ENCODE assay signal across 9 cellular contexts in genomic region chrX:54182194-54182863, GRCh38. TPM values are rescaled to one million over a fixed set of nuclear protein-coding genes. Genes with fewer than 3 reads are reported as not detected.
DNase-seq lines count a peak whose midpoint lies in the region; ATAC-seq, FAIRE-seq and TF ChIP-seq lines count a peak whose summit lies in the region.
"Had no signal": no experiment of that assay in that cellular context is flagged by ENCODE, and none has a peak within 500 bp of the region (broad histone marks: within the 10 kb centered on the region; RNA-seq: fewer than 3 reads in every experiment).

No MANE protein-coding gene starts in this region.

- peak; percentile 13 for DNase-seq in DMS153 treated with DMSO at 0.1 percent for 48 hours (lab: John Stamatoyannopoulos, UW; ENCODE audit: unreplicated experiment)
- no peak for DNase-seq in DMS153 (lab: John Stamatoyannopoulos, UW)
- peak; percentile 22 for DNase-seq in NCI-H1694 (lab: John Stamatoyannopoulos, UW)
- DNase-seq in bronchial epithelial cell (ENCODE audit: low read depth): no peak
- DNase-seq in kidney: peak; percentile 88
- DNase-seq in stimulated activated CD4-positive, alpha-beta T cell treated with anti-CD3 and anti-CD28 coated beads, Interleukin-15, amount 100 ng/mL, for 48 hours (ENCODE audit: low read depth in 2 of 2): peak; percentile 38 to 48

- peaks cover 0 to 5% of the 10 kb centered on the region in 2 donors for H3K4me1 ChIP-seq in kidney (ENCODE audit: control insufficient read depth in 1 of 2, insufficient read depth in 1 of 2, low read depth in 1 of 2, low read length in 2 of 2)

- H3K4me3 ChIP-seq in WI38 (ENCODE audit: low read depth, low read length) (peak overlapping the region; percentile 66), bronchial epithelial cell (ENCODE audit: low read depth, low read length) (peak overlapping the region; percentile 55), kidney (ENCODE audit: low read length in 2 of 2) (peak overlapping the region; percentile 60 to 81)

- peak overlapping the region; percentile 65 to 74 for H3K27ac ChIP-seq in kidney (ENCODE audit: low read depth in 2 of 2, low read length in 2 of 2)

- peak overlapping the region; percentile 28 to 41 for H3K9ac ChIP-seq in kidney (ENCODE audit: low read length in 2 of 2)

- H3K9me3 ChIP-seq in kidney (ENCODE audit: control insufficient read depth in 1 of 2, low read length in 2 of 2): no peaks in the 10 kb centered on the region

- H3K27me3 ChIP-seq in bronchial epithelial cell (ENCODE audit: control insufficient read depth, insufficient read depth, low read length): no peaks in the 10 kb centered on the region

- FAIRE-seq in bronchial epithelial cell (lab: Jason Lieb, UNC) (no peak), kidney (lab: Jason Lieb, UNC) (no peak)
- FAIRE-seq: A204.1 had no signal

- TF ChIP-seq CTCF in WI38 (IDR thresholded peaks at IDR 0.05; ENCODE audit: low read depth, low read length) (no peak), bronchial epithelial cell (IDR thresholded peaks at IDR 0.05; ENCODE audit: insufficient read depth, low read length, severe bottlenecking) (no peak), kidney (IDR thresholded peaks at IDR 0.05; ENCODE audit: borderline replicate concordance, extremely low read depth, insufficient read depth) (no peak)

- no peaks in the 10 kb centered on the region for H3K36me3 ChIP-seq in bronchial epithelial cell (ENCODE audit: control insufficient read depth, insufficient read depth, low read length)
- no peaks in the 10 kb centered on the region for H3K36me3 ChIP-seq in kidney (ENCODE audit: control insufficient read depth in 1 of 2, insufficient read depth in 2 of 2, low read length in 2 of 2)

- peak; percentile 65 for ATAC-seq in HG02642 (IDR thresholded peaks at IDR 0.05; ENCODE audit: poor library complexity, unreplicated experiment)

- intact Hi-C loops in kidney (cut with DNase I): no loop called here

RNA-seq across cellular contexts. Expression of gene FAM120C, which starts 0.7 kb away (rescaled TPM):
- total RNA-seq in bronchial epithelial cell (0.53 and 1.8 TPM in 2 replicates), kidney (16.4 TPM)
- polyA plus RNA-seq in kidney (ENCODE audit: insufficient read depth, low read depth, low replicate concordance): 4.2 TPM

Comparison
In these comparisons a context has a peak if more than half of its experiments do, and no peak if none do; other contexts are left out.
1. DNase-seq: peak in DMS153 treated with DMSO at 0.1 percent for 48 hours (single experiment), NCI-H1694 (single experiment), kidney (single experiment) and stimulated activated CD4-positive, alpha-beta T cell treated with anti-CD3 and anti-CD28 coated beads, Interleukin-15, amount 100 ng/mL, for 48 hours (2 of 2); none in DMS153 (single experiment) and bronchial epithelial cell (single experiment).
2. Peak in every context shown above with its lines, with median percentiles within 50 percentile points of each other: H3K4me3 ChIP-seq.